ENCODE assay signal across 34 cellular contexts in the genomic region with DNA sequence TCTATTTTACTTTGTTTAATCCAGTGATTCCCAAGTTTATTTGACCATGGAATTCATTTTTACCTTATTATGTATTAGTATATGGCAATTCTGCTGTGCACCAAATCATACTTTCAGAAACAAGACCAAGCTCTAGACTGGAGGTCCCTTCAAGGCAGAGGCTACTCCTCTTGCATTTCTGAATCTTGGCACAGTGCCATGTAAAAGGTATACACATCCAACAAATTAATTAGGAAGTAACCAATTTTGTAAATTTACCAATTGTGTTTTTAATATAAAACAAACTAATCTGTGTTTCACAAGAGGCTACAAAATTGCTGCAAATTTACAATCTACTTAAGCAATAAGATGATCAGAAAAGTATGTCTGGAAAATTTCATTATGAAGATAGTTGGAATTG.
"Had no signal": no experiment of that assay in that cellular context is flagged by ENCODE, and none has a peak within 500 bp of the region (broad histone marks: within the 10 kb centered on the region; RNA-seq: fewer than 3 reads in every experiment).

No MANE protein-coding gene starts in this region.

- FAIRE-seq: astrocyte, colon, TTC549 had no signal

- ATAC-seq: activated CD8-positive, alpha-beta T cell treated with anti-CD3 and anti-CD28 coated beads for 36 hours; activated naive CD4-positive, alpha-beta T cell treated with anti-CD3 and anti-CD28 coated beads, Interleukin-2, amount 50 U/mL, for 72 hours; activated T-cell treated with anti-CD3 and anti-CD28 coated beads, Interleukin-2, amount 50 U/mL, for 4 hours; activated T-cell treated with anti-CD3 and anti-CD28 coated beads, Interleukin-2, amount 50 U/mL, for 72 hours; activated T-helper 17 cell treated with anti-CD3 and anti-CD28 coated beads, Interleukin-2, amount 50 U/mL, for 72 hours; body of pancreas had no signal

- H3K4me3 ChIP-seq: adrenal gland, body of pancreas, breast epithelium had no signal

- H3K36me3 ChIP-seq: adrenal gland, brain microvascular endothelial cell, breast epithelium had no signal

- H3K9me3 ChIP-seq: adrenal gland, body of pancreas, breast epithelium had no signal

- H3K4me1 ChIP-seq: adrenal gland, body of pancreas, breast epithelium had no signal

- DNase-seq: activated B cell treated with CpG ODN at 0.5 μM for 24 hours; activated CD4-positive, alpha-beta memory T cell treated with anti-CD3 and anti-CD28 coated beads for 36 hours; activated CD4-positive, alpha-beta T cell treated with anti-CD3 and anti-CD28 coated beads for 4 hours; activated CD4-positive, alpha-beta T cell treated with anti-CD3 and anti-CD28 coated beads, Interleukin-2, amount 10 ng/mL, durations not matched to agents 24 days and 14 days; activated CD4-positive, alpha-beta T cell treated with anti-CD3 and anti-CD28 coated beads, Interleukin-2, amount 50 U/mL, for 1 hour; activated CD4-positive, alpha-beta T cell treated with anti-CD3 and anti-CD28 coated beads, Interleukin-2, amount 50 U/mL, for 4 hours; activated CD4-positive, CD25-positive, alpha-beta regulatory T cell treated with anti-CD3 and anti-CD28 coated beads, Interleukin-2, amount 50 U/mL, for 72 hours; activated CD8-positive, alpha-beta memory T cell treated with anti-CD3 and anti-CD28 coated beads, Interleukin-2, amount 50 U/mL, for 4 hours; activated CD8-positive, alpha-beta T cell treated with anti-CD3 and anti-CD28 coated beads for 36 hours; activated effector memory CD4-positive, alpha-beta T cell treated with anti-CD3 and anti-CD28 coated beads, Interleukin-2, amount 50 U/mL, for 16 hours; activated gamma-delta T cell treated with Interleukin-2 at 50 U/mL for 16 hours; activated naive CD4-positive, alpha-beta T cell; activated naive CD4-positive, alpha-beta T cell treated with anti-CD3 and anti-CD28 coated beads for 36 hours; activated naive CD4-positive, alpha-beta T cell treated with anti-CD3 and anti-CD28 coated beads, Interleukin-2, amount 50 U/mL, for 16 hours; activated naive CD8-positive, alpha-beta T cell treated with anti-CD3 and anti-CD28 coated beads for 36 hours; activated T-cell treated with anti-CD3 and anti-CD28 coated beads for 4 hours; activated T-cell treated with anti-CD3 and anti-CD28 coated beads, Interleukin-2, amount 50 U/mL, for 1 hour; activated T-cell treated with anti-CD3 and anti-CD28 coated beads, Interleukin-2, amount 50 U/mL, for 4 hours; activated T-cell treated with anti-CD3 and anti-CD28 coated beads, Interleukin-2, amount 50 U/mL, for 72 hours; adrenal gland; amniotic stem cell; aorta; body of pancreas; brain microvascular endothelial cell; central memory CD4-positive, alpha-beta T cell; T-helper 2 cell; T-helper 9 cell had no signal

- H3K27ac ChIP-seq: adrenal gland, body of pancreas, brain microvascular endothelial cell, breast epithelium, VCaP had no signal

- H3K27me3 ChIP-seq: adrenal gland, body of pancreas, brain microvascular endothelial cell, breast epithelium had no signal
